8 cellular contexts compared by ENCODE assay signal in the genomic region with DNA sequence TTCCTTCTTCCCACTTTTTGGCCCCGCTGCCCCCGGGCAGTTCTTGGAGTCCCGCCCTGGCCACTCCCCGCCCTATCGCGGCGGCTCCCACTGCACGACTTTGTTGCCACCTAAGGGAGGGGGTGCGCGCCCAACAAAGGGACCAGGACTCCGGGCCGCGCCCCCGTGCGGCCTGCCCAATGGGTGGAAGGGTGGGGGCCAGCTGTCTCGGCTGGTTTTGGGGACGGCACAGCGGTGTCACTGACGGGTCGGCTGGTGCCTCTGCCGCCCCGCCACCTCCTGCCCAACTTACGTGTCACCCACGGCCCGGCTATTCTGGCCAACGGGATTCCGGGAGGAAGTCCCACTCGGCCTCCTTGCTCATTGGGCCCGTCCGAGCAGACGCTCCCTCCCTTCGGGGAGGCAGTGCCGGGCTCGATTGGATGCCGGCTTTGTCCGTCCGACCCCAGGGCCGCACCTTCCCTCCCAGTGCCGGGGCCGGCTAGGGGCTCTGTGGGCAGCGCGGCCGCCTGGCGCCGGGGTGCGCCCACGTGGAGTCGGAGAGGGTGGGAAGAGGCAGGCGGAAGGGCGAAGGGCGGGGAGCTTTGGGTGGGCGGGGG. TPM values are rescaled to one million over a fixed set of nuclear protein-coding genes. Genes with fewer than 3 reads are reported as not detected.
DNase-seq lines count a peak whose midpoint lies in the region; ATAC-seq and TF ChIP-seq lines count a peak whose summit lies in the region.

A gene with protein sequence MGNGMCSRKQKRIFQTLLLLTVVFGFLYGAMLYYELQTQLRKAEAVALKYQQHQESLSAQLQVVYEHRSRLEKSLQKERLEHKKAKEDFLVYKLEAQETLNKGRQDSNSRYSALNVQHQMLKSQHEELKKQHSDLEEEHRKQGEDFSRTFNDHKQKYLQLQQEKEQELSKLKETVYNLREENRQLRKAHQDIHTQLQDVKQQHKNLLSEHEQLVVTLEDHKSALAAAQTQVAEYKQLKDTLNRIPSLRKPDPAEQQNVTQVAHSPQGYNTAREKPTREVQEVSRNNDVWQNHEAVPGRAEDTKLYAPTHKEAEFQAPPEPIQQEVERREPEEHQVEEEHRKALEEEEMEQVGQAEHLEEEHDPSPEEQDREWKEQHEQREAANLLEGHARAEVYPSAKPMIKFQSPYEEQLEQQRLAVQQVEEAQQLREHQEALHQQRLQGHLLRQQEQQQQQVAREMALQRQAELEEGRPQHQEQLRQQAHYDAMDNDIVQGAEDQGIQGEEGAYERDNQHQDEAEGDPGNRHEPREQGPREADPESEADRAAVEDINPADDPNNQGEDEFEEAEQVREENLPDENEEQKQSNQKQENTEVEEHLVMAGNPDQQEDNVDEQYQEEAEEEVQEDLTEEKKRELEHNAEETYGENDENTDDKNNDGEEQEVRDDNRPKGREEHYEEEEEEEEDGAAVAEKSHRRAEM (minus strand): TSS at position 314 of the 599 bp plus-strand sequence. CDS start 639 bp downstream, outside the sequence.

- H3K9me3 Mint-ChIP-seq in dendritic cell treated with granulocyte-macrophage colony-stimulating factor and Interleukin-4, amounts not matched to agents 40 ng/mL and 50 ng/mL, for 4 days: no peaks in the 10 kb centered on the region

- peaks cover 4 to 35% of the 10 kb centered on the region in 2 donors for H3K4me1 ChIP-seq in left lung

- H3K9me3 ChIP-seq in left lung: no peaks in the 10 kb centered on the region

- H3K36me3 Mint-ChIP-seq in dendritic cell treated with granulocyte-macrophage colony-stimulating factor and Interleukin-4, amounts not matched to agents 40 ng/mL and 50 ng/mL, for 4 days (ENCODE audit: low read depth): peaks cover 19% of the 10 kb centered on the region

- ATAC-seq in HG03280 (IDR thresholded peaks at IDR 0.05; ENCODE audit: unreplicated experiment) (peak; percentile 85), left lung (peak; percentile 94)

- no peaks in the 10 kb centered on the region for H3K27me3 ChIP-seq in left lung

- H3K27ac ChIP-seq in left lung: peak within 1 kb of the TSS; percentile 93 to 97

- intact Hi-C loops in dendritic cell treated with granulocyte-macrophage colony-stimulating factor and Interleukin-4, amounts not matched to agents 40 ng/mL and 50 ng/mL, for 4 days (cut with micrococcal nuclease): loop anchor here (1.0 to 10.0 kb wide), 3 partner anchors 48 to 1669 kb away; a partner anchor contains a TSS
- intact Hi-C loops in left lung (cut with DNase I): no loop called here

- no peak for TF ChIP-seq CTCF in left lung (IDR thresholded peaks at IDR 0.05)

- TF ChIP-seq POLR2A in GM19099 (IDR thresholded peaks at IDR 0.05; ENCODE audit: extremely low read depth, insufficient read length, low read depth): peak; percentile 56

- peaks cover 21% of the 10 kb centered on the region for H3K4me1 Mint-ChIP-seq in dendritic cell treated with granulocyte-macrophage colony-stimulating factor and Interleukin-4, amounts not matched to agents 40 ng/mL and 50 ng/mL, for 4 days (ENCODE audit: low read depth)

- H3K27ac Mint-ChIP-seq in dendritic cell treated with granulocyte-macrophage colony-stimulating factor and Interleukin-4, amounts not matched to agents 40 ng/mL and 50 ng/mL, for 4 days: peak within 1 kb of the TSS; percentile 98

- H3K4me3 Mint-ChIP-seq in dendritic cell treated with granulocyte-macrophage colony-stimulating factor and Interleukin-4, amounts not matched to agents 40 ng/mL and 50 ng/mL, for 4 days: peak within 1 kb of the TSS; percentile 92

- DNase-seq in C1 segment of cervical spinal cord (lab: John Stamatoyannopoulos, UW): peak; percentile 26 to 98 (median 94)
- peak; percentile 67 for DNase-seq in NCI-H345 treated with DMSO at 0.1 percent for 48 hours (lab: John Stamatoyannopoulos, UW; ENCODE audit: unreplicated experiment)
- peak; percentile 8 for DNase-seq in activated CD4-positive, alpha-beta T cell treated with anti-CD3 and anti-CD28 coated beads for 1 hour
- peak; percentile 97 for DNase-seq in left lung
- DNase-seq in stimulated activated CD4-positive, alpha-beta T cell treated with anti-CD3 and anti-CD28 coated beads, Interleukin-4, amount 100 ng/mL, for 1 hour: peak; percentile 28

- peak within 1 kb of the TSS; percentile 78 to 80 for H3K4me3 ChIP-seq in left lung

- H3K36me3 ChIP-seq in left lung: no peaks in the 10 kb centered on the region

- no peaks in the 10 kb centered on the region for H3K27me3 Mint-ChIP-seq in dendritic cell treated with granulocyte-macrophage colony-stimulating factor and Interleukin-4, amounts not matched to agents 40 ng/mL and 50 ng/mL, for 4 days

RNA-seq across cellular contexts. Expression of the gene that starts here (rescaled TPM):
- total RNA-seq in left lung: 10 to 100 TPM; 40.6 to 41.3 TPM

Comparison
In these comparisons a context has a peak if more than half of its experiments do, and no peak if none do; other contexts are left out.
1. Peak in every context shown above with its lines: DNase-seq, ATAC-seq, H3K4me3 ChIP-seq and H3K27ac ChIP-seq.
2. DNase-seq: peak in every context shown above with its lines; median percentile 97 in left lung; 94 in C1 segment of cervical spinal cord; 67 in NCI-H345 treated with DMSO at 0.1 percent for 48 hours; 28 in stimulated activated CD4-positive, alpha-beta T cell treated with anti-CD3 and anti-CD28 coated beads, Interleukin-4, amount 100 ng/mL, for 1 hour; 8 in activated CD4-positive, alpha-beta T cell treated with anti-CD3 and anti-CD28 coated beads for 1 hour.